In genomic region chr20:47464380-47465101, GRCh38 we compare ENCODE assay signal across 8 cellular contexts. TPM values are rescaled to one million over a fixed set of nuclear protein-coding genes. Genes with fewer than 3 reads are reported as not detected.
DNase-seq lines count a peak whose midpoint lies in the region; ATAC-seq and TF ChIP-seq lines count a peak whose summit lies in the region.

No MANE protein-coding gene starts in this region.

- CTCF ChIA-PET in naive thymus-derived CD4-positive, alpha-beta T cell (lab: Charles Lee) = no interaction called here

- no peaks in the 10 kb centered on the region for H3K9me3 Mint-ChIP-seq in naive thymus-derived CD4-positive, alpha-beta T cell

- H3K36me3 Mint-ChIP-seq in naive thymus-derived CD4-positive, alpha-beta T cell = no peaks in the 10 kb centered on the region

- H3K36me3 ChIP-seq in colonic mucosa = no peaks in the 10 kb centered on the region
- H3K36me3 ChIP-seq in naive thymus-derived CD4-positive, alpha-beta T cell (ENCODE audit: control insufficient read depth in 2 of 3, insufficient read depth in 3 of 3, low read length in 3 of 3) = no peaks in the 10 kb centered on the region

- POLR2A ChIA-PET in naive thymus-derived CD4-positive, alpha-beta T cell (lab: Charles Lee) = no interaction called here

- H3K4me1 ChIP-seq in colonic mucosa = no peaks in the 10 kb centered on the region
- no peaks in the 10 kb centered on the region for H3K4me1 ChIP-seq in naive thymus-derived CD4-positive, alpha-beta T cell (ENCODE audit: control insufficient read depth in 2 of 2, insufficient read depth in 2 of 2, low read length in 2 of 2)

- peaks cover 0 to 12% (median 0%) of the 10 kb centered on the region in 7 donors for H3K4me1 Mint-ChIP-seq in naive thymus-derived CD4-positive, alpha-beta T cell

- DNase-seq in Daoy (ENCODE audit: low read depth) (peak; percentile 91), NCI-H69 (lab: John Stamatoyannopoulos, UW) (peak; percentile 73), colonic mucosa (peak; percentile 74)
- DNase-seq in naive thymus-derived CD4-positive, alpha-beta T cell = no peak
- no peak for DNase-seq in stimulated activated naive CD4-positive, alpha-beta T cell treated with Interleukin-2 at 50 U/mL for 16 hours (lab: John Stamatoyannopoulos, UW)
- no peak for DNase-seq in activated CD4-positive, alpha-beta T cell treated with anti-CD3 and anti-CD28 coated beads, Interleukin-2, amount 50 U/mL, for 48 hours

- no peaks in the 10 kb centered on the region for H3K27me3 Mint-ChIP-seq in naive thymus-derived CD4-positive, alpha-beta T cell

- no peak overlapping the region for H3K4me3 Mint-ChIP-seq in naive thymus-derived CD4-positive, alpha-beta T cell

- H3K4me3 ChIP-seq in colonic mucosa = no peak overlapping the region
- H3K4me3 ChIP-seq in naive thymus-derived CD4-positive, alpha-beta T cell (ENCODE audit: low read length) = no peak overlapping the region

- no peak for TF ChIP-seq CTCF in colonic mucosa (IDR thresholded peaks at IDR 0.05)

- ATAC-seq in naive thymus-derived CD4-positive, alpha-beta T cell = peak; percentile 47
- ATAC-seq in HG03159 (IDR thresholded peaks at IDR 0.05; ENCODE audit: unreplicated experiment) (no peak), GM19455 (IDR thresholded peaks at IDR 0.05; ENCODE audit: unreplicated experiment) (no peak)

- intact Hi-C loops in colonic mucosa (cut with DNase I) = no loop called here
- intact Hi-C loops in naive thymus-derived CD4-positive, alpha-beta T cell (cut with micrococcal nuclease) = no loop called here

- H3K27ac Mint-ChIP-seq in naive thymus-derived CD4-positive, alpha-beta T cell = peak overlapping the region in 1 of 9 donors; percentile 14

- H3K9ac ChIP-seq in colonic mucosa (ENCODE audit: low read depth in 2 of 2, low read length in 2 of 2) = no peak overlapping the region

- H3K9me3 ChIP-seq in colonic mucosa = no peaks in the 10 kb centered on the region
- no peaks in the 10 kb centered on the region for H3K9me3 ChIP-seq in naive thymus-derived CD4-positive, alpha-beta T cell (ENCODE audit: control insufficient read depth in 2 of 3, low read length in 3 of 3)

- no peak overlapping the region for H3K27ac ChIP-seq in colonic mucosa
- H3K27ac ChIP-seq in naive thymus-derived CD4-positive, alpha-beta T cell (ENCODE audit: low read depth, low read length) = no peak overlapping the region

- H3K27me3 ChIP-seq in colonic mucosa = no peaks in the 10 kb centered on the region
- no peaks in the 10 kb centered on the region for H3K27me3 ChIP-seq in naive thymus-derived CD4-positive, alpha-beta T cell (ENCODE audit: control insufficient read depth in 2 of 2, insufficient read depth in 2 of 2, low read length in 2 of 2)

RNA-seq across cellular contexts. Expression of gene NCOA3, which starts 37.1 kb away (rescaled TPM):
- 13.4 and 13.7 TPM in 2 replicates for total RNA-seq in Daoy (2014; rRNA removed; shearing (Covaris generic))
- total RNA-seq in colonic mucosa = 10 to 100 TPM; 17.1 to 24.2 TPM
- 100 to 1,000 TPM in 1 of 5 experiments, 10 to 100 TPM in 4; 75.0 to 115 (median 89.2) TPM for total RNA-seq in naive thymus-derived CD4-positive, alpha-beta T cell
- 10 to 100 TPM; 20.3 to 28.4 TPM for polyA plus RNA-seq in naive thymus-derived CD4-positive, alpha-beta T cell

Comparison
In these comparisons a context has a peak if more than half of its experiments do, and no peak if none do; other contexts are left out.
1. DNase-seq: peak in Daoy (single experiment), NCI-H69 (single experiment) and colonic mucosa (single experiment); none in naive thymus-derived CD4-positive, alpha-beta T cell (0 of 9), stimulated activated naive CD4-positive, alpha-beta T cell treated with Interleukin-2 at 50 U/mL for 16 hours (single experiment) and activated CD4-positive, alpha-beta T cell treated with anti-CD3 and anti-CD28 coated beads, Interleukin-2, amount 50 U/mL, for 48 hours (0 of 2).